Comparison of ENCODE assay signal across 17 cellular contexts in the genomic region with DNA sequence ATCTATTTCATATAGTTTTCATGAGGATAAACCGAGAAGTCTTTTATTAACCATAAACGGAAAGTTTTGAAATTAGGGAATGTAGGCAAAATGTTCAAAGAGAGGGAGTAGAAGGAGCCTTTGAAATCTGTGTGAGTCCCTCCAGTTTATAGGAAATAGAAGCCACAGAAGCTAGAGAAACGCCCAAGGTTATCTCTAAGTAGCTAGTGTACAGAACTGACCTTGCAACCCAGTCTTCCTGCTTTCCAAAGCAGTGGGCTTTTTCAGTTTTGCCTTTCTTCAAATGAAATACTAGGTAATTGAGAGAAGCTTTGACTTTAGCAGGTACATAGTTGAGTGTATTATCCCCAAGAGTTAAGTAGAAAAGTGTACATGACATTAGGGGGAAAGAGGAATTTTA. TPM values are rescaled to one million over a fixed set of nuclear protein-coding genes. Genes with fewer than 3 reads are reported as not detected.
DNase-seq lines count a peak whose midpoint lies in the region; ATAC-seq and TF ChIP-seq lines count a peak whose summit lies in the region.
"Had no signal": no experiment of that assay in that cellular context is flagged by ENCODE, and none has a peak within 500 bp of the region (broad histone marks: within the 10 kb centered on the region; RNA-seq: fewer than 3 reads in every experiment).

No MANE protein-coding gene starts in this region.

- H3K9me3 Mint-ChIP-seq in activated naive CD4-positive, alpha-beta T cell treated with anti-CD3 and anti-CD28 coated beads, Interleukin-2, amount 10 ng/mL, durations not matched to agents 7 days and 5 days, result no peaks in the 10 kb centered on the region
- H3K9me3 Mint-ChIP-seq in activated naive CD4-positive, alpha-beta T cell treated with anti-CD3 and anti-CD28 coated beads for 36 hours, result no peaks in the 10 kb centered on the region
- no peaks in the 10 kb centered on the region for H3K9me3 Mint-ChIP-seq in endothelial cell (ENCODE audit: unreplicated experiment)
- H3K9me3 Mint-ChIP-seq in natural killer cell treated with Interleukin-12 subunit alpha and Interleukin-12 subunit beta and Interleukin-15 and Interleukin-18, amount 100 ng/mL, for 72 hours, result peaks cover 4% of the 10 kb centered on the region
- H3K9me3 Mint-ChIP-seq: activated B cell treated with CpG ODN at 0.5 μM for 24 hours, type B pancreatic cell had no signal

- H3K4me3 Mint-ChIP-seq in activated naive CD4-positive, alpha-beta T cell treated with anti-CD3 and anti-CD28 coated beads, Interleukin-2, amount 10 ng/mL, durations not matched to agents 7 days and 5 days, result no peak overlapping the region
- H3K4me3 Mint-ChIP-seq in activated naive CD4-positive, alpha-beta T cell treated with anti-CD3 and anti-CD28 coated beads for 36 hours, result no peak overlapping the region
- H3K4me3 Mint-ChIP-seq in endothelial cell (ENCODE audit: unreplicated experiment), result no peak overlapping the region
- peak overlapping the region; percentile 38 for H3K4me3 Mint-ChIP-seq in natural killer cell treated with Interleukin-12 subunit alpha and Interleukin-12 subunit beta and Interleukin-15 and Interleukin-18, amount 100 ng/mL, for 72 hours
- H3K4me3 Mint-ChIP-seq: activated B cell treated with CpG ODN at 0.5 μM for 24 hours; activated CD8-positive, alpha-beta memory T cell treated with anti-CD3 and anti-CD28 coated beads, Interleukin-2, amount 10 ng/mL, durations not matched to agents 7 days and 5 days; neural progenitor cell; stimulated activated naive B cell treated with anti-CD40 and anti-IgM and Interleukin-4, amounts not matched to agents 10 μg/mL and 1 μg/mL and 100 μg/mL, for 72 hours; type B pancreatic cell had no signal

- ATAC-seq in natural killer cell treated with Interleukin-12 subunit alpha and Interleukin-12 subunit beta and Interleukin-15 and Interleukin-18, amount 100 ng/mL, for 72 hours, result peak in 1 of 2 donors; percentile 67
- no peak for ATAC-seq in HG02759 (IDR thresholded peaks at IDR 0.05; ENCODE audit: unreplicated experiment)
- ATAC-seq: A549; activated CD8-positive, alpha-beta memory T cell treated with anti-CD3 and anti-CD28 coated beads, Interleukin-2, amount 10 ng/mL, durations not matched to agents 7 days and 5 days; stimulated activated naive B cell treated with anti-CD40 and anti-IgM and Interleukin-4, amounts not matched to agents 10 μg/mL and 1 μg/mL and 100 μg/mL, for 72 hours had no signal

- peak overlapping the region; percentile 8 for H3K27ac Mint-ChIP-seq in activated naive CD4-positive, alpha-beta T cell treated with anti-CD3 and anti-CD28 coated beads, Interleukin-2, amount 10 ng/mL, durations not matched to agents 7 days and 5 days
- H3K27ac Mint-ChIP-seq in activated naive CD4-positive, alpha-beta T cell treated with anti-CD3 and anti-CD28 coated beads for 36 hours, result no peak overlapping the region
- peak overlapping the region; percentile 95 for H3K27ac Mint-ChIP-seq in endothelial cell (ENCODE audit: unreplicated experiment)
- H3K27ac Mint-ChIP-seq in natural killer cell treated with Interleukin-12 subunit alpha and Interleukin-12 subunit beta and Interleukin-15 and Interleukin-18, amount 100 ng/mL, for 72 hours, result peak overlapping the region; percentile 52 to 87
- H3K27ac Mint-ChIP-seq: activated CD8-positive, alpha-beta memory T cell treated with anti-CD3 and anti-CD28 coated beads, Interleukin-2, amount 10 ng/mL, durations not matched to agents 7 days and 5 days; neural progenitor cell; stimulated activated naive B cell treated with anti-CD40 and anti-IgM and Interleukin-4, amounts not matched to agents 10 μg/mL and 1 μg/mL and 100 μg/mL, for 72 hours; type B pancreatic cell had no signal

- intact Hi-C loops in activated naive CD4-positive, alpha-beta T cell treated with anti-CD3 and anti-CD28 coated beads for 36 hours (cut with micrococcal nuclease), result loop anchor here (5.0 kb wide), 1 partner anchor 37 kb away; no protein-coding TSS in a partner anchor

- peaks cover 48% of the 10 kb centered on the region for H3K36me3 Mint-ChIP-seq in activated naive CD4-positive, alpha-beta T cell treated with anti-CD3 and anti-CD28 coated beads, Interleukin-2, amount 10 ng/mL, durations not matched to agents 7 days and 5 days
- H3K36me3 Mint-ChIP-seq in activated naive CD4-positive, alpha-beta T cell treated with anti-CD3 and anti-CD28 coated beads for 36 hours (ENCODE audit: low read depth), result peaks cover 16% of the 10 kb centered on the region
- peaks cover 5% of the 10 kb centered on the region for H3K36me3 Mint-ChIP-seq in endothelial cell (ENCODE audit: low read depth, unreplicated experiment)
- peaks cover 15% of the 10 kb centered on the region for H3K36me3 Mint-ChIP-seq in natural killer cell treated with Interleukin-12 subunit alpha and Interleukin-12 subunit beta and Interleukin-15 and Interleukin-18, amount 100 ng/mL, for 72 hours

- CTCF ChIA-PET in activated naive CD4-positive, alpha-beta T cell treated with anti-CD3 and anti-CD28 coated beads, Interleukin-2, amount 10 ng/mL, durations not matched to agents 7 days and 5 days (lab: Charles Lee), result interaction anchor here (1.7 kb wide), 1 partner anchor 13 kb away, joined by 4 read pairs; no protein-coding TSS in a partner anchor
- CTCF ChIA-PET in activated naive CD4-positive, alpha-beta T cell treated with anti-CD3 and anti-CD28 coated beads for 36 hours (lab: Charles Lee), result interaction anchor here (0.5 to 1.3 kb wide), 2 partner anchors 18 to 37 kb away, joined by 3 read pairs; no protein-coding TSS in a partner anchor

- TF ChIP-seq CTCF in endothelial cell (IDR thresholded peaks at IDR 0.05; ENCODE audit: unreplicated experiment) (no peak), GM20000 (IDR thresholded peaks at IDR 0.05; ENCODE audit: extremely low read depth, missing control alignments) (no peak)

- H3K4me1 Mint-ChIP-seq in activated naive CD4-positive, alpha-beta T cell treated with anti-CD3 and anti-CD28 coated beads, Interleukin-2, amount 10 ng/mL, durations not matched to agents 7 days and 5 days, result peaks cover 60% of the 10 kb centered on the region
- peaks cover 67% of the 10 kb centered on the region for H3K4me1 Mint-ChIP-seq in activated naive CD4-positive, alpha-beta T cell treated with anti-CD3 and anti-CD28 coated beads for 36 hours (ENCODE audit: low read depth)
- H3K4me1 Mint-ChIP-seq in endothelial cell (ENCODE audit: unreplicated experiment), result peaks cover 67% of the 10 kb centered on the region
- H3K4me1 Mint-ChIP-seq in natural killer cell treated with Interleukin-12 subunit alpha and Interleukin-12 subunit beta and Interleukin-15 and Interleukin-18, amount 100 ng/mL, for 72 hours (ENCODE audit: low read depth in 2 of 2), result peaks cover 44 to 71% of the 10 kb centered on the region in 2 donors

- H3K27me3 Mint-ChIP-seq in activated naive CD4-positive, alpha-beta T cell treated with anti-CD3 and anti-CD28 coated beads, Interleukin-2, amount 10 ng/mL, durations not matched to agents 7 days and 5 days, result no peaks in the 10 kb centered on the region
- H3K27me3 Mint-ChIP-seq in activated naive CD4-positive, alpha-beta T cell treated with anti-CD3 and anti-CD28 coated beads for 36 hours (ENCODE audit: low read depth), result no peaks in the 10 kb centered on the region
- H3K27me3 Mint-ChIP-seq in endothelial cell (ENCODE audit: unreplicated experiment), result peaks cover 2% of the 10 kb centered on the region
- H3K27me3 Mint-ChIP-seq in natural killer cell treated with Interleukin-12 subunit alpha and Interleukin-12 subunit beta and Interleukin-15 and Interleukin-18, amount 100 ng/mL, for 72 hours, result no peaks in the 10 kb centered on the region
- H3K27me3 Mint-ChIP-seq: activated B cell treated with CpG ODN at 0.5 μM for 24 hours; activated CD8-positive, alpha-beta memory T cell treated with anti-CD3 and anti-CD28 coated beads, Interleukin-2, amount 10 ng/mL, durations not matched to agents 7 days and 5 days; stimulated activated naive B cell treated with anti-CD40 and anti-IgM and Interleukin-4, amounts not matched to agents 10 μg/mL and 1 μg/mL and 100 μg/mL, for 72 hours; type B pancreatic cell had no signal

- DNase-seq in activated naive CD4-positive, alpha-beta T cell treated with anti-CD3 and anti-CD28 coated beads, Interleukin-2, amount 10 ng/mL, durations not matched to agents 7 days and 5 days, result no peak
- DNase-seq in activated naive CD4-positive, alpha-beta T cell treated with anti-CD3 and anti-CD28 coated beads for 36 hours, result no peak
- DNase-seq in RPMI7951 (ENCODE audit: low read depth) (peak; percentile 5), endothelial cell (ENCODE audit: low spot score) (peak; percentile 8), GM20000 (ENCODE audit: low spot score) (no peak), mucosa of gallbladder (ENCODE audit: low spot score) (no peak)
- DNase-seq in natural killer cell treated with Interleukin-12 subunit alpha and Interleukin-12 subunit beta and Interleukin-15 and Interleukin-18, amount 100 ng/mL, for 72 hours (ENCODE audit: low spot score), result no peak
- DNase-seq: activated B cell treated with CpG ODN at 0.5 μM for 24 hours; activated CD8-positive, alpha-beta memory T cell treated with anti-CD3 and anti-CD28 coated beads, Interleukin-2, amount 10 ng/mL, durations not matched to agents 7 days and 5 days; activated effector memory CD4-positive, alpha-beta T cell treated with anti-CD3 and anti-CD28 coated beads, Interleukin-2, amount 50 U/mL, for 16 hours; NCI-H1105; RPMI8226; stimulated activated naive B cell treated with anti-CD40 and anti-IgM and Interleukin-4, amounts not matched to agents 10 μg/mL and 1 μg/mL and 100 μg/mL, for 72 hours had no signal

RNA-seq across cellular contexts. Expression of a gene that starts 39.4 kb away (rescaled TPM):
- total RNA-seq in activated naive CD4-positive, alpha-beta T cell treated with anti-CD3 and anti-CD28 coated beads for 36 hours, result 10 to 100 TPM; 40.5 to 43.1 TPM
- total RNA-seq in RPMI7951 (2014; rRNA removed; shearing (Covaris generic)), result 12.0 and 22.5 TPM in 2 replicates
- total RNA-seq in endothelial cell (ENCODE audit: unreplicated experiment) (65.7 TPM), mucosa of gallbladder (54.0 TPM)
- total RNA-seq in natural killer cell treated with Interleukin-12 subunit alpha and Interleukin-12 subunit beta and Interleukin-15 and Interleukin-18, amount 100 ng/mL, for 72 hours, result 10 to 100 TPM; 55.5 to 57.9 TPM

Comparison
In these comparisons a context has a peak if more than half of its experiments do, and no peak if none do; other contexts are left out.
1. DNase-seq: peak in RPMI7951 (single experiment) and endothelial cell (single experiment); none in activated naive CD4-positive, alpha-beta T cell treated with anti-CD3 and anti-CD28 coated beads, Interleukin-2, amount 10 ng/mL, durations not matched to agents 7 days and 5 days (single experiment), activated naive CD4-positive, alpha-beta T cell treated with anti-CD3 and anti-CD28 coated beads for 36 hours (single experiment), natural killer cell treated with Interleukin-12 subunit alpha and Interleukin-12 subunit beta and Interleukin-15 and Interleukin-18, amount 100 ng/mL, for 72 hours (single experiment), GM20000 (single experiment) and mucosa of gallbladder (single experiment).